20 cellular contexts compared by ENCODE assay signal in the genomic region with DNA sequence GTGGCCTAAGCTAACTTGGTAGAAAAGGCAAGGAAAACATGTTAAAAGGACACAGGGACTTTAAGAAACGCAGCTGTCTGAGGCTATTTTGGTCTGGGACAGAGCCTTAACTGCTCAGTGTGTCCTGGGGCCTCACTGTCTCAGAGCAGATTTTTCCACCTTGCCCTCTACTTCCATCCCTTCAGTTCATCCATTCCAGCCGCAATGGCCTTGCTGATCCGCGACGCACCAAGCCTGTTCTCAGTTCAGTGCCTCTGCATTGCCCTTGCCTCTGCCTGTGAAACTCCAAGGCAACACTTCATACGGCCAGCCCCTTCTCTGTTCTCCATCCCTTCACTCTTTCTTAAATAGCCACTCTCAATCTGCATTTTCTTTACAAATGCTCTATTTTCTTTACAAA.
"Had no signal": no experiment of that assay in that cellular context is flagged by ENCODE, and none has a peak within 500 bp of the region (broad histone marks: within the 10 kb centered on the region; RNA-seq: fewer than 3 reads in every experiment).

No MANE protein-coding gene starts in this region.

- H3K27me3 Mint-ChIP-seq: progenitor cell of endocrine pancreas had no signal

- H3K27me3 ChIP-seq: colonic mucosa, gastrocnemius medialis, ovary, right lobe of liver, stomach, thyroid gland, upper lobe of left lung, vagina had no signal

- H3K36me3 Mint-ChIP-seq: stimulated activated naive B cell treated with anti-CD40 and anti-IgM and Interleukin-4, amounts not matched to agents 10 μg/mL and 1 μg/mL and 100 μg/mL, for 72 hours had no signal

- H3K27ac ChIP-seq: colonic mucosa, dorsolateral prefrontal cortex, gastrocnemius medialis, ovary, right lobe of liver, stomach, thyroid gland, upper lobe of left lung, vagina, WERI-Rb-1 had no signal

- H3K4me3 Mint-ChIP-seq: activated CD8-positive, alpha-beta memory T cell treated with anti-CD3 and anti-CD28 coated beads, Interleukin-2, amount 10 ng/mL, durations not matched to agents 7 days and 5 days; stimulated activated naive B cell treated with anti-CD40 and anti-IgM and Interleukin-4, amounts not matched to agents 10 μg/mL and 1 μg/mL and 100 μg/mL, for 72 hours had no signal

- H3K27ac Mint-ChIP-seq: activated CD8-positive, alpha-beta T cell treated with anti-CD3 and anti-CD28 coated beads, Interleukin-2, amount 10 ng/mL, durations not matched to agents 7 days and 5 days; activated naive CD4-positive, alpha-beta T cell treated with anti-CD3 and anti-CD28 coated beads, Interleukin-2, amount 50 U/mL, for 72 hours; progenitor cell of endocrine pancreas; stimulated activated naive B cell treated with anti-CD40 and anti-IgM and Interleukin-4, amounts not matched to agents 10 μg/mL and 1 μg/mL and 100 μg/mL, for 72 hours had no signal

- H3K4me1 ChIP-seq: colonic mucosa, gastrocnemius medialis, stomach, thyroid gland, upper lobe of left lung had no signal

- H3K36me3 ChIP-seq: colonic mucosa, gastrocnemius medialis, ovary, right lobe of liver, stomach, thyroid gland, upper lobe of left lung, vagina, WERI-Rb-1 had no signal

- DNase-seq: activated CD4-positive, CD25-positive, alpha-beta regulatory T cell treated with anti-CD3 and anti-CD28 coated beads, Interleukin-2, amount 50 U/mL, for 72 hours; dorsolateral prefrontal cortex; erythroblast; left cardiac atrium; ovary; right lobe of liver; stomach; T1000; thyroid gland; upper lobe of left lung; WERI-Rb-1 had no signal

- H3K9me3 ChIP-seq: colonic mucosa, gastrocnemius medialis, ovary, right lobe of liver, stomach, thyroid gland, upper lobe of left lung, vagina had no signal

- H3K4me3 ChIP-seq: colonic mucosa, dorsolateral prefrontal cortex, gastrocnemius medialis, ovary, right lobe of liver, skin epidermis, stomach, thyroid gland, upper lobe of left lung, vagina had no signal
